1 cellular context compared by ENCODE assay signal in genomic region chr5:179678238-179679013, GRCh38.
TF ChIP-seq lines count a peak whose summit lies in the region.

No MANE protein-coding gene starts in this region.

TF ChIP-seq in K562, 482 proteins besides CTCF, POLR2A, EP300 and RAD21 (continued from another document and continues in another):
- peak; percentile 61; the same call in 1 of the 2 replicates for TF ChIP-seq ZNF76 (CRISPR knock-in tag; IDR thresholded peaks at IDR 0.05; ENCODE audit: borderline replicate concordance)
- peak in 1 of 2 experiments; percentile 35; a peak in 1 of 4 replicates for TF ChIP-seq FOXA3 (CRISPR knock-in tag; conservative IDR thresholded peaks at IDR 0.05 in 1 of 2, IDR thresholded peaks at IDR 0.05 in 1 of 2)
- TF ChIP-seq DEAF1 (CRISPR knock-in tag; IDR thresholded peaks at IDR 0.05), result 0 out of 2 replicates have a peak, but pooled peaks have one; percentile 5
- TF ChIP-seq E2F6 (IDR thresholded peaks at IDR 0.05; ENCODE audit: borderline replicate concordance in 1 of 2, extremely low read depth in 1 of 2, insufficient read depth in 1 of 2, insufficient read length in 1 of 2, low read depth in 1 of 2, low read length in 1 of 2, poor library complexity in 1 of 2, severe bottlenecking in 1 of 2), result peak; percentile 93
- peak; percentile 97 for TF ChIP-seq RBFOX2 (IDR thresholded peaks at IDR 0.05; ENCODE audit: low read depth, low read length)
- TF ChIP-seq JUN (IDR thresholded peaks at IDR 0.05; ENCODE audit: borderline replicate concordance, low read depth, low read length), result peak; percentile 74; the same call in 1 of the 2 replicates
- no peak for TF ChIP-seq JUN (CRISPR knock-in tag; IDR thresholded peaks at IDR 0.05; ENCODE audit: borderline replicate concordance)
- TF ChIP-seq ZBTB49 (CRISPR knock-in tag; IDR thresholded peaks at IDR 0.05; ENCODE audit: borderline replicate concordance), result no peak
- no peak for TF ChIP-seq MCM2 (IDR thresholded peaks at IDR 0.05; ENCODE audit: low read depth)
- TF ChIP-seq, protein P1, sequence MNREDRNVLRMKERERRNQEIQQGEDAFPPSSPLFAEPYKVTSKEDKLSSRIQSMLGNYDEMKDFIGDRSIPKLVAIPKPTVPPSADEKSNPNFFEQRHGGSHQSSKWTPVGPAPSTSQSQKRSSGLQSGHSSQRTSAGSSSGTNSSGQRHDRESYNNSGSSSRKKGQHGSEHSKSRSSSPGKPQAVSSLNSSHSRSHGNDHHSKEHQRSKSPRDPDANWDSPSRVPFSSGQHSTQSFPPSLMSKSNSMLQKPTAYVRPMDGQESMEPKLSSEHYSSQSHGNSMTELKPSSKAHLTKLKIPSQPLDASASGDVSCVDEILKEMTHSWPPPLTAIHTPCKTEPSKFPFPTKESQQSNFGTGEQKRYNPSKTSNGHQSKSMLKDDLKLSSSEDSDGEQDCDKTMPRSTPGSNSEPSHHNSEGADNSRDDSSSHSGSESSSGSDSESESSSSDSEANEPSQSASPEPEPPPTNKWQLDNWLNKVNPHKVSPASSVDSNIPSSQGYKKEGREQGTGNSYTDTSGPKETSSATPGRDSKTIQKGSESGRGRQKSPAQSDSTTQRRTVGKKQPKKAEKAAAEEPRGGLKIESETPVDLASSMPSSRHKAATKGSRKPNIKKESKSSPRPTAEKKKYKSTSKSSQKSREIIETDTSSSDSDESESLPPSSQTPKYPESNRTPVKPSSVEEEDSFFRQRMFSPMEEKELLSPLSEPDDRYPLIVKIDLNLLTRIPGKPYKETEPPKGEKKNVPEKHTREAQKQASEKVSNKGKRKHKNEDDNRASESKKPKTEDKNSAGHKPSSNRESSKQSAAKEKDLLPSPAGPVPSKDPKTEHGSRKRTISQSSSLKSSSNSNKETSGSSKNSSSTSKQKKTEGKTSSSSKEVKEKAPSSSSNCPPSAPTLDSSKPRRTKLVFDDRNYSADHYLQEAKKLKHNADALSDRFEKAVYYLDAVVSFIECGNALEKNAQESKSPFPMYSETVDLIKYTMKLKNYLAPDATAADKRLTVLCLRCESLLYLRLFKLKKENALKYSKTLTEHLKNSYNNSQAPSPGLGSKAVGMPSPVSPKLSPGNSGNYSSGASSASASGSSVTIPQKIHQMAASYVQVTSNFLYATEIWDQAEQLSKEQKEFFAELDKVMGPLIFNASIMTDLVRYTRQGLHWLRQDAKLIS (CRISPR knock-in tag; IDR thresholded peaks at IDR 0.05), result 0 out of 2 replicates have a peak, but pooled peaks have one; percentile 71
- TF ChIP-seq RCOR1 (IDR thresholded peaks at IDR 0.05; ENCODE audit: borderline replicate concordance in 1 of 2, low read depth in 2 of 2, low read length in 2 of 2), result peak in 1 of 2 experiments; percentile 34; a peak in 1 of 4 replicates
- TF ChIP-seq, protein P2, sequence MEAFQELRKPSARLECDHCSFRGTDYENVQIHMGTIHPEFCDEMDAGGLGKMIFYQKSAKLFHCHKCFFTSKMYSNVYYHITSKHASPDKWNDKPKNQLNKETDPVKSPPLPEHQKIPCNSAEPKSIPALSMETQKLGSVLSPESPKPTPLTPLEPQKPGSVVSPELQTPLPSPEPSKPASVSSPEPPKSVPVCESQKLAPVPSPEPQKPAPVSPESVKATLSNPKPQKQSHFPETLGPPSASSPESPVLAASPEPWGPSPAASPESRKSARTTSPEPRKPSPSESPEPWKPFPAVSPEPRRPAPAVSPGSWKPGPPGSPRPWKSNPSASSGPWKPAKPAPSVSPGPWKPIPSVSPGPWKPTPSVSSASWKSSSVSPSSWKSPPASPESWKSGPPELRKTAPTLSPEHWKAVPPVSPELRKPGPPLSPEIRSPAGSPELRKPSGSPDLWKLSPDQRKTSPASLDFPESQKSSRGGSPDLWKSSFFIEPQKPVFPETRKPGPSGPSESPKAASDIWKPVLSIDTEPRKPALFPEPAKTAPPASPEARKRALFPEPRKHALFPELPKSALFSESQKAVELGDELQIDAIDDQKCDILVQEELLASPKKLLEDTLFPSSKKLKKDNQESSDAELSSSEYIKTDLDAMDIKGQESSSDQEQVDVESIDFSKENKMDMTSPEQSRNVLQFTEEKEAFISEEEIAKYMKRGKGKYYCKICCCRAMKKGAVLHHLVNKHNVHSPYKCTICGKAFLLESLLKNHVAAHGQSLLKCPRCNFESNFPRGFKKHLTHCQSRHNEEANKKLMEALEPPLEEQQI (IDR thresholded peaks at IDR 0.05), result no peak
- peak; percentile 100 for TF ChIP-seq NRF1 (conservative IDR thresholded peaks at IDR 0.05 in 1 of 2, IDR thresholded peaks at IDR 0.05 in 1 of 2)
- no peak for TF ChIP-seq SIX5 (IDR thresholded peaks at IDR 0.05; ENCODE audit: borderline replicate concordance in 1 of 2, insufficient read depth in 1 of 2, low read depth in 1 of 2, low read length in 2 of 2)
- no peak for TF ChIP-seq ZNF668 (CRISPR knock-in tag; IDR thresholded peaks at IDR 0.05)
- no peak for TF ChIP-seq ZNF134 (CRISPR knock-in tag; conservative IDR thresholded peaks at IDR 0.05)
- TF ChIP-seq CC2D1A (IDR thresholded peaks at IDR 0.05), result no peak
- TF ChIP-seq KLF6 (CRISPR knock-in tag; IDR thresholded peaks at IDR 0.05; ENCODE audit: borderline replicate concordance), result 0 out of 2 replicates have a peak, but pooled peaks have one; percentile 69
- no peak for TF ChIP-seq SMARCC2 (IDR thresholded peaks at IDR 0.05; ENCODE audit: low read depth)
- TF ChIP-seq NCOA4 (IDR thresholded peaks at IDR 0.05; ENCODE audit: partially characterized antibody), result no peak
- TF ChIP-seq, protein P3, sequence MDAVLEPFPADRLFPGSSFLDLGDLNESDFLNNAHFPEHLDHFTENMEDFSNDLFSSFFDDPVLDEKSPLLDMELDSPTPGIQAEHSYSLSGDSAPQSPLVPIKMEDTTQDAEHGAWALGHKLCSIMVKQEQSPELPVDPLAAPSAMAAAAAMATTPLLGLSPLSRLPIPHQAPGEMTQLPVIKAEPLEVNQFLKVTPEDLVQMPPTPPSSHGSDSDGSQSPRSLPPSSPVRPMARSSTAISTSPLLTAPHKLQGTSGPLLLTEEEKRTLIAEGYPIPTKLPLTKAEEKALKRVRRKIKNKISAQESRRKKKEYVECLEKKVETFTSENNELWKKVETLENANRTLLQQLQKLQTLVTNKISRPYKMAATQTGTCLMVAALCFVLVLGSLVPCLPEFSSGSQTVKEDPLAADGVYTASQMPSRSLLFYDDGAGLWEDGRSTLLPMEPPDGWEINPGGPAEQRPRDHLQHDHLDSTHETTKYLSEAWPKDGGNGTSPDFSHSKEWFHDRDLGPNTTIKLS (IDR thresholded peaks at IDR 0.05; ENCODE audit: borderline replicate concordance, low read depth), result peak; percentile 56; the same call in 1 of the 2 replicates
- TF ChIP-seq HMGXB4 (CRISPR knock-in tag; IDR thresholded peaks at IDR 0.05), result 0 out of 2 replicates have a peak, but pooled peaks have one; percentile 46
- 0 out of 2 replicates have a peak, but pooled peaks have one; percentile 15 for TF ChIP-seq NFE2 (IDR thresholded peaks at IDR 0.05; ENCODE audit: low read depth)
- no peak for TF ChIP-seq ZNF444 (CRISPR knock-in tag; IDR thresholded peaks at IDR 0.05)
- TF ChIP-seq, protein P4, sequence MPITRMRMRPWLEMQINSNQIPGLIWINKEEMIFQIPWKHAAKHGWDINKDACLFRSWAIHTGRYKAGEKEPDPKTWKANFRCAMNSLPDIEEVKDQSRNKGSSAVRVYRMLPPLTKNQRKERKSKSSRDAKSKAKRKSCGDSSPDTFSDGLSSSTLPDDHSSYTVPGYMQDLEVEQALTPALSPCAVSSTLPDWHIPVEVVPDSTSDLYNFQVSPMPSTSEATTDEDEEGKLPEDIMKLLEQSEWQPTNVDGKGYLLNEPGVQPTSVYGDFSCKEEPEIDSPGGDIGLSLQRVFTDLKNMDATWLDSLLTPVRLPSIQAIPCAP (CRISPR knock-in tag; IDR thresholded peaks at IDR 0.05; ENCODE audit: borderline replicate concordance), result no peak
- TF ChIP-seq MIER1 (IDR thresholded peaks at IDR 0.05; ENCODE audit: low read depth), result no peak
- peak; percentile 29; the same call in 1 of the 2 replicates for TF ChIP-seq SMARCA4 (IDR thresholded peaks at IDR 0.05)
- 0 out of 2 replicates have a peak, but pooled peaks have one; percentile 17 for TF ChIP-seq MXI1 (IDR thresholded peaks at IDR 0.05; ENCODE audit: low read depth, low read length)
- peak; percentile 90 for TF ChIP-seq CREB1 (IDR thresholded peaks at IDR 0.05)
- TF ChIP-seq CREB1 (CRISPR knock-in tag; IDR thresholded peaks at IDR 0.05), result peak; percentile 85
- no peak for TF ChIP-seq ZNF197 (CRISPR knock-in tag; IDR thresholded peaks at IDR 0.05; ENCODE audit: low read depth)
